ENCODE assay signal across 13 cellular contexts in the genomic region with DNA sequence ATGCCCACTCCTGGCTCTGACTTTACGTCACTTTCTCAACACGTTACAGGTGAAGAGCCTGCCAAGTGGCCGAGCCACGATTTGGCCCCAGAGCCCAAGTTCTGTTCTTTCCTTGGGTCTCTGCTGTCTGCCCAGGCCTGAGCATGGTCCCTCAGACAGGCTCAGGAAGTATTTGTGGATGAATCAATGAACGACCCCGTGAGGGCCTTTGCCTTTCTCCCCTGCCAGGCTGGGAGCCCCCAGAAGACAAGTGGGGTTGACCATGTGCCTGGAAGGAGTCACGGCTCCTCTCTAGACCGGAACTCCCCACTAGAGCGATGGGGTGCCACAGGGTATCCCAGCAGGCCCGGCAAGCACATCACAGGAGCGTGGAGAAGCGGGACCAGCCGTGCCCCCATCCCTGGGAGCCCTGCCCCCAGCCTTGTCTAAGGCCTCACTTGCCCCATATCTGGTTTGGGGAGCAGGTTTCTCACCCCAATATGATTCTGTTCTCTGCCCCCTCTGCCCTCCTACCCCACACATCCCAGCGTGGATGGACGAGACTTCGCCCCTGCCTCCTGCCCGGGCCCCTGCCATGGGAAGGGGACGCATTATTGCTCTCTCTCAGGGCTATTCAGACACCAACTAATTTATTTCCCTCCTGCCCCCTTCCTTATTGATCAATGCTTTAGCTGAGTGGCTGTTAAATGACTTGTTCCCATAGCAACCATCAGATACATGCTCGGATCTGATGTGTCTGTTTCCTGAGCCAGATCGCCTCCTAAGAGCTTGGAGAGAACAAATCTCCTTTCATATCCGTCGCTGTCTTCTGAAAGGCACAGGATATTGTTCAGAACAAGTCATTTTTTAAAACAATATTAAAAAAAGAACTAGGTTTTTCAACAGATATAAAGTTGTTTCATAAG.
"Had no signal": no experiment of that assay in that cellular context is flagged by ENCODE, and none has a peak within 500 bp of the region (broad histone marks: within the 10 kb centered on the region; RNA-seq: fewer than 3 reads in every experiment).

No MANE protein-coding gene starts in this region.

- DNase-seq: effector CD4-positive, alpha-beta T cell; endodermal cell; erythroblast; foreskin keratinocyte; immature natural killer cell; left ventricle myocardium superior; naive thymus-derived CD4-positive, alpha-beta T cell; nephron progenitor cell; right cardiac atrium; stimulated activated CD4-positive, alpha-beta T cell treated with anti-CD3 and anti-CD28 coated beads, Interleukin-12 subunit alpha, Interleukin-12 subunit beta, amount 100 ng/mL, for 4 hours; stimulated activated naive CD4-positive, alpha-beta T cell; trophoblast cell; uterus had no signal
